In the genomic region with DNA sequence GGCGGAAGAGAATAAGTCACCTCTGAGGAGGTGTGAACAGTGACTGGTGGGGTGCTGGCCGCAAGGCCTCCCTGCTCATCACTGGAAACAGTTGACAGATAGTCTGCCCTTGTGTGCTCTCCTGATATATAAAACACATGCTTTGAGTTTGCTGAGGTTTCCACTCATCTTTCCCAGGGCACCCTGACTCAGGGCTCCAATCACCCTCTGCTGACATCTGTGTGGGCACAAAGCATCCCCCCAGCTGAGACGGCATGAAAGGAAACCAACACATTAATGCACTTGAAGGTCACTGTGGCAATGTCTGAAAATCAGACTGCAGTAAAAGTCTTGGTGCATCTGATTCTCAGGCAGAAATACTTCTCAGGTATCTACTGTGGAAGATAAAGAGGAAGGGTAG, we compare ENCODE assay signal across 33 cellular contexts. TPM values are rescaled to one million over a fixed set of nuclear protein-coding genes. Genes with fewer than 3 reads are reported as not detected.
"Had no signal": no experiment of that assay in that cellular context is flagged by ENCODE, and none has a peak within 500 bp of the region (broad histone marks: within the 10 kb centered on the region; RNA-seq: fewer than 3 reads in every experiment).

No MANE protein-coding gene starts in this region.

- H3K4me3 ChIP-seq: ascending aorta, cardiac muscle cell, K562, MG63, PC-9 had no signal

- H3K9me3 ChIP-seq: ascending aorta, MG63 had no signal

- H3K4me2 ChIP-seq: PC-9 had no signal

- H2AFZ ChIP-seq: PC-9 had no signal

- H3K27me3 ChIP-seq: ascending aorta, cardiac muscle cell, MG63 had no signal

- H3K36me3 ChIP-seq: ascending aorta, cardiac muscle cell, MG63 had no signal

- H3K4me1 ChIP-seq: ascending aorta had no signal

- DNase-seq: activated CD4-positive, alpha-beta T cell treated with anti-CD3 and anti-CD28 coated beads for 36 hours; activated CD4-positive, alpha-beta T cell treated with anti-CD3 and anti-CD28 coated beads, Interleukin-2, amount 10 ng/mL, durations not matched to agents 7 days and 5 days; activated CD4-positive, alpha-beta T cell treated with anti-CD3 and anti-CD28 coated beads, Interleukin-2, amount 50 U/mL, for 48 hours; activated CD8-positive, alpha-beta T cell treated with anti-CD3 and anti-CD28 coated beads, Interleukin-2, amount 10 ng/mL, durations not matched to agents 7 days and 5 days; activated gamma-delta T cell; activated naive CD4-positive, alpha-beta T cell treated with Interleukin-2 at 50 U/mL for 16 hours; activated naive CD8-positive, alpha-beta T cell treated with anti-CD3 and anti-CD28 coated beads, Interleukin-2, amount 10 ng/mL, durations not matched to agents 7 days and 5 days; activated T-cell treated with anti-CD3 and anti-CD28 coated beads, Interleukin-2, amount 50 U/mL, for 24 hours; amygdala; IMR-90; MG63; NCI-H1048; NCI-H1105 treated with DMSO at 0.1 percent for 48 hours; NCI-H1436 treated with DMSO at 0.1 percent for 48 hours; NCI-H1694 treated with DMSO at 0.1 percent for 48 hours; NCI-H2029 treated with DMSO at 0.1 percent for 48 hours; NCI-H2107; NCI-H2171; NCI-H510A; NCI-H526; NCI-H748 treated with DMSO at 0.1 percent for 48 hours; NK-92 treated with Interleukin-12 subunit alpha and Interleukin-12 subunit beta, amount 100 ng/mL, for 24 hours; PC-9; Right ventricle myocardium superior; SW 1271; T-helper 1 cell; T-helper 2 cell; T1000 had no signal

- H3K27ac ChIP-seq: ascending aorta, cardiac muscle cell, PC-9 had no signal

RNA-seq across cellular contexts. Expression of gene EPDR1, which starts 49.8 kb away (rescaled TPM):
- total RNA-seq: OCI-LY7 had no signal

RNA-seq across cellular contexts. Expression of gene SFRP4, which starts 53.6 kb away (rescaled TPM):
- total RNA-seq: activated CD4-positive, alpha-beta T cell treated with anti-CD3 and anti-CD28 coated beads for 36 hours; activated CD4-positive, alpha-beta T cell treated with anti-CD3 and anti-CD28 coated beads, Interleukin-2, amount 10 ng/mL, durations not matched to agents 7 days and 5 days; activated CD8-positive, alpha-beta T cell treated with anti-CD3 and anti-CD28 coated beads, Interleukin-2, amount 10 ng/mL, durations not matched to agents 7 days and 5 days; activated naive CD8-positive, alpha-beta T cell treated with anti-CD3 and anti-CD28 coated beads, Interleukin-2, amount 10 ng/mL, durations not matched to agents 7 days and 5 days; activated T-helper 2 cell treated with anti-CD3 and anti-CD28 coated beads, Interferon-gamma antibody, Interleukin-2, Interleukin-4, amounts not matched to agents 10 μg/mL and 5 μg/mL and 100 μg/mL, durations not matched to agents 14 hours and 24 hours and 36 hours; IMR-90; K562; OCI-LY7; PC-9 had no signal
- polyA plus RNA-seq: IMR-90, K562 had no signal
